8 cellular contexts compared by ENCODE assay signal in the genomic region with DNA sequence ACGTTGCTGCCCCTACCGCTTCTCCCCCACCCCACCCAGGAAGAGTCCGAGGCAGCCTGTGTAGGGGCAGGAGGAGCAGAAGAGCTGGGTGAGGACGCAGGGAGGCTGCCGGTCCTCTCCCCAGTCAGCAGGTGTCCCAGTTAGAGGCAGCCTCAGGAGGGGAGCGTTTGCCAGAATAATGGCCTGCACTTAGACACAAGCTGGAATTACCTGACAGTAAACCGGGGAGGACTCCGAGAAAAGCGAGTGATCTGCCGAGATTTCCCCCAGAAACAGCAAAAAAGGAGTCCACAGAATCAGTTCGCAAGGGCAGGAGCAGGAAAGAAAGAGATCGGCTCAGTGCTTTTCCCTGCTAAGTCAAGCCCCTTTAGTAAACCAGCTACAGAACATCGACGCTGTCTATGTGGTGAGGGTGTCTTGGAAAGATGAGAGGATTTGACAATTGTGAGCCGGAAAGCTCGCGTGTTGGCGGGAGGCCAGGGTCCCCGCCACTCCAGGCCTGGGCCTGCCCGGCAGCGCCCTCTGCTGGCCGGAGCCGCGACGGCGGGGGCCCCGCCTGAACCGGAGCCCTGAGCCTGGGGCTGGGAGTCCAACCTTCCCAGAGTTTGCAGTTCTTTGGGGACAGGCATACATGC. TPM values are rescaled to one million over a fixed set of nuclear protein-coding genes. Genes with fewer than 3 reads are reported as not detected.
DNase-seq lines count a peak whose midpoint lies in the region; ATAC-seq and TF ChIP-seq lines count a peak whose summit lies in the region.

No MANE protein-coding gene starts in this region.

- 1 to 10% methylated on average over 18 to 27 of the region's 28 CpGs for WGBS in lower leg skin, 2 donors

- DNase-seq in GM12864 (ENCODE audit: low read depth): no peak
- DNase-seq in NCI-H446 treated with DMSO at 0.1 percent for 48 hours (lab: John Stamatoyannopoulos, UW): peak; percentile 50
- peak; percentile 78 to 79 for DNase-seq in activated CD4-positive, alpha-beta T cell treated with anti-CD3 and anti-CD28 coated beads, Interleukin-2, amount 50 U/mL, for 48 hours
- DNase-seq in dermis blood vessel endothelial cell: peak; percentile 75
- peak; percentile 67 to 96 for DNase-seq in lower leg skin (ENCODE audit: low spot score in 2 of 2)
- peak; percentile 31 to 73 (median 58) for DNase-seq in stimulated activated CD4-positive, alpha-beta T cell treated with anti-CD3 and anti-CD28 coated beads, TNF-alpha, amount 100 ng/mL, for 1 hour (ENCODE audit: low read depth in 3 of 3, low spot score in 1 of 3)

- intact Hi-C loops in lower leg skin (cut with DNase I; ENCODE audit: low total_unique reads): no loop called here

- TF ChIP-seq POLR2A in lower leg skin (IDR thresholded peaks at IDR 0.05): no peak

- TF ChIP-seq CTCF in GM12864 (IDR thresholded peaks at IDR 0.05; ENCODE audit: low read depth, low read length, missing control alignments): peak; percentile 97
- peak in 1 of 3 donors; percentile 90 for TF ChIP-seq CTCF in lower leg skin (IDR thresholded peaks at IDR 0.05)

- H3K4me3 ChIP-seq in GM12864 (ENCODE audit: low read depth, low read length): peak overlapping the region; percentile 20
- no peak overlapping the region for H3K4me3 ChIP-seq in lower leg skin (ENCODE audit: low read depth, poor library complexity, severe bottlenecking)

- peak; percentile 57 for ATAC-seq in HG03159 (IDR thresholded peaks at IDR 0.05; ENCODE audit: unreplicated experiment)
- ATAC-seq in GM18517 (IDR thresholded peaks at IDR 0.05; ENCODE audit: unreplicated experiment): no peak

RNA-seq across cellular contexts. Expression of a gene that starts 17.7 kb away (rescaled TPM):
- total RNA-seq in dermis blood vessel endothelial cell (not detected in 2 replicates), lower leg skin (100 to 1,000 TPM in 1 of 4 donors, 10 to 100 TPM in 2, under 1 TPM in 1; 0.30 to 115 (median 39.2) TPM)

RNA-seq across cellular contexts. Expression of a gene that starts 22.9 kb away (rescaled TPM):
- total RNA-seq in dermis blood vessel endothelial cell: 0.51 and 1.1 TPM in 2 replicates
- 1 to 10 TPM in 3 of 4 donors, under 1 TPM in 1; 0.19 to 5.3 (median 3.3) TPM for total RNA-seq in lower leg skin

RNA-seq across cellular contexts. Expression of a gene that starts 33.7 kb away (rescaled TPM):
- total RNA-seq in dermis blood vessel endothelial cell: 67.6 and 105 TPM in 2 replicates
- 100 to 1,000 TPM in 1 of 4 donors, 10 to 100 TPM in 3; 61.5 to 106 (median 87.4) TPM for total RNA-seq in lower leg skin

RNA-seq across cellular contexts. Expression of a gene that starts 51.5 kb away (rescaled TPM):
- total RNA-seq in dermis blood vessel endothelial cell: 33.8 and 45.1 TPM in 2 replicates
- 10 to 100 TPM; 14.7 to 24.8 (median 18.3) TPM for total RNA-seq in lower leg skin
